ENCODE assay signal across 16 cellular contexts in genomic region chr12:11067514-11067913, GRCh38. TPM values are rescaled to one million over a fixed set of nuclear protein-coding genes. Genes with fewer than 3 reads are reported as not detected.
DNase-seq lines count a peak whose midpoint lies in the region; ATAC-seq and TF ChIP-seq lines count a peak whose summit lies in the region.
"Had no signal": no experiment of that assay in that cellular context is flagged by ENCODE, and none has a peak within 500 bp of the region (broad histone marks: within the 10 kb centered on the region; RNA-seq: fewer than 3 reads in every experiment).

No MANE protein-coding gene starts in this region.

- no peaks in the 10 kb centered on the region for H4K20me1 ChIP-seq in GM23248 (ENCODE audit: insufficient read depth)

- WGBS in GM23248 (ENCODE audit: low coverage in 1 of 2, low lambda C conversion rate in 2 of 2, missing lambda C conversion rate in 2 of 2), 2 experiments = 42 to 46% methylated on average over 2 of the region's 2 CpGs
- 5 to 50% (median 21%) methylated on average over 2 of the region's 2 CpGs for WGBS in psoas muscle, 3 donors

- CTCF ChIA-PET in Panc1 (lab: Charles Lee) = no interaction called here

- no peaks in the 10 kb centered on the region for H3K9me3 ChIP-seq in GM23248 (ENCODE audit: low read depth)
- no peaks in the 10 kb centered on the region for H3K9me3 ChIP-seq in Panc1 (ENCODE audit: control insufficient read depth, insufficient read depth, low read depth, low read length)
- no peaks in the 10 kb centered on the region for H3K9me3 ChIP-seq in psoas muscle
- H3K9me3 ChIP-seq: thoracic aorta had no signal

- no peak overlapping the region for H3K4me2 ChIP-seq in GM23248 (ENCODE audit: unreplicated experiment)
- H3K4me2 ChIP-seq: hepatocyte had no signal

- no peaks in the 10 kb centered on the region for H3K27me3 ChIP-seq in GM23248 (replicated peaks; ENCODE audit: insufficient read depth)
- no peaks in the 10 kb centered on the region for H3K27me3 ChIP-seq in Panc1 (ENCODE audit: control insufficient read depth, insufficient read depth, low read length)
- H3K27me3 ChIP-seq in psoas muscle (ENCODE audit: insufficient read depth in 3 of 3, low read length in 2 of 3) = no peaks in the 10 kb centered on the region
- H3K27me3 ChIP-seq: cardiac muscle cell, hepatocyte had no signal

- ATAC-seq in Panc1 = no peak
- ATAC-seq in psoas muscle = peak in 3 of 4 donors; percentile 31 to 58 (median 51)
- ATAC-seq in HG03460 (IDR thresholded peaks at IDR 0.05; ENCODE audit: unreplicated experiment) = no peak

- BruUV-seq in Panc1 (replicated peaks; lab: Mats Ljungman, UMichigan) = TSS peak; percentile 23

- no peak overlapping the region for H3K27ac ChIP-seq in GM23248
- no peak overlapping the region for H3K27ac ChIP-seq in Panc1 (ENCODE audit: low read length)
- H3K27ac ChIP-seq in psoas muscle = no peak overlapping the region
- H3K27ac ChIP-seq: cardiac muscle cell, hepatocyte, thoracic aorta had no signal

- H3K4me1 ChIP-seq in GM23248 (ENCODE audit: insufficient read depth) (no peaks in the 10 kb centered on the region; the same call in 1 of the 2 replicates), Panc1 (ENCODE audit: control insufficient read depth, insufficient read depth, low read length) (no peaks in the 10 kb centered on the region), psoas muscle (peaks cover 3% of the 10 kb centered on the region)

- intact Hi-C loops in Panc1 (cut with micrococcal nuclease; ENCODE audit: unreplicated experiment) (no loop called here), psoas muscle (cut with DNase I) (loop anchor here in 1 of 2 donors (2.0 kb wide), 1 partner anchor 29 kb away; no protein-coding TSS in a partner anchor)

- H3K79me2 ChIP-seq in GM23248 (ENCODE audit: insufficient read depth) = no peaks in the 10 kb centered on the region

- H2AFZ ChIP-seq in GM23248 = no peak overlapping the region
- H2AFZ ChIP-seq: hepatocyte had no signal

- in situ Hi-C loops in GM23248 (cut with MboI) = no loop called here
- in situ Hi-C loops in Panc1 (cut with HindIII; ENCODE audit: low pct_unique_long_range_greater_than_20kb, low sequenced_read_pairs) = no loop called here

- no peak overlapping the region for H3K4me3 ChIP-seq in GM23248
- H3K4me3 ChIP-seq in Panc1 (ENCODE audit: low read depth in 2 of 2, low read length in 2 of 2) = no peak overlapping the region
- H3K4me3 ChIP-seq in psoas muscle = no peak overlapping the region
- H3K4me3 ChIP-seq: cardiac muscle cell, hepatocyte, thoracic aorta had no signal

- DNase-seq in GM23248 = peak; percentile 23
- DNase-seq in Panc1 (ENCODE audit: low read depth, low spot score) = no peak
- peak; percentile 14 for DNase-seq in fibroblast of peridontal ligament (ENCODE audit: extremely low read depth)
- no peak for DNase-seq in psoas muscle
- no peak for DNase-seq in NCI-H1105 (lab: John Stamatoyannopoulos, UW)
- no peak for DNase-seq in GDM1 (lab: John Stamatoyannopoulos, UW)
- DNase-seq: activated effector memory CD4-positive, alpha-beta T cell treated with anti-CD3 and anti-CD28 coated beads, Interleukin-2, amount 50 U/mL, for 16 hours; NCI-H1092 treated with DMSO at 0.1 percent for 48 hours; nephron progenitor cell; stimulated activated CD4-positive, alpha-beta T cell treated with anti-CD3 and anti-CD28 coated beads, Interleukin-2, amount 100 ng/mL, for 24 hours had no signal

- H3F3A ChIP-seq in GM23248 (ENCODE audit: insufficient read depth) = no peaks in the 10 kb centered on the region

- no peaks in the 10 kb centered on the region for H3K9me2 ChIP-seq in GM23248 (ENCODE audit: insufficient read depth)

- H3K36me3 ChIP-seq in GM23248 (ENCODE audit: low read depth) (no peaks in the 10 kb centered on the region), Panc1 (ENCODE audit: control insufficient read depth, insufficient read depth, low read length) (no peaks in the 10 kb centered on the region), psoas muscle (ENCODE audit: insufficient read depth in 1 of 2, low read depth in 1 of 2) (no peaks in the 10 kb centered on the region)
- H3K36me3 ChIP-seq: cardiac muscle cell, thoracic aorta had no signal

- TF ChIP-seq CTCF in Panc1 (IDR thresholded peaks at IDR 0.05) (no peak), psoas muscle (IDR thresholded peaks at IDR 0.05) (no peak)

- H3K9ac ChIP-seq in GM23248 = no peak overlapping the region

- POLR2A ChIA-PET in Panc1 (lab: Charles Lee) = no interaction called here

RNA-seq across cellular contexts. Expression of gene TAS2R46, which starts 5.4 kb away (rescaled TPM):
- total RNA-seq in GM23248 (2014; rRNA removed; shearing (Covaris generic)) = not detected in 2 replicates
- polyA plus RNA-seq in GM23248 (2016; fragmentation: Nextera tagmentation; extraction: Ambion mirVana) (not detected in 2 replicates), psoas muscle (under 1 TPM in 1 of 3 donors, not detected in 2; 0.04 TPM)
- total RNA-seq in Panc1 (2021; ENCODE audit: unreplicated experiment) (0.46 TPM), psoas muscle (under 1 TPM in 3 of 4 donors, not detected in 1; 0.23 to 0.51 (median 0.24) TPM)
- not detected for polyA plus RNA-seq in Panc1 (2012; ENCODE audit: insufficient read length)
- polyA plus RNA-seq: hepatocyte had no signal

RNA-seq across cellular contexts. Expression of gene TAS2R43, which starts 24.6 kb away (rescaled TPM):
- 0.63 TPM in 1 of 2 replicates, not detected in the other for total RNA-seq in GM23248 (2014; rRNA removed; shearing (Covaris generic))
- polyA plus RNA-seq in GM23248 (2016; fragmentation: Nextera tagmentation; extraction: Ambion mirVana) = not detected in 2 replicates
- total RNA-seq in Panc1 (2021; ENCODE audit: unreplicated experiment) = 0.36 TPM
- not detected for polyA plus RNA-seq in Panc1 (2012; ENCODE audit: insufficient read length)
- total RNA-seq in psoas muscle = under 1 TPM in 1 of 4 donors, not detected in 3; 0.36 TPM
- polyA plus RNA-seq in psoas muscle = under 1 TPM in 1 of 3 donors, not detected in 2; 0.09 TPM
- total RNA-seq: activated CD8-positive, alpha-beta memory T cell treated with anti-CD3 and anti-CD28 coated beads for 36 hours; NCI-H460 had no signal

RNA-seq across cellular contexts. Expression of gene TAS2R31, which starts 36.3 kb away (rescaled TPM):
- 0.97 and 1.4 TPM in 2 replicates for total RNA-seq in GM23248 (2014; rRNA removed; shearing (Covaris generic))
- polyA plus RNA-seq in GM23248 (2016; fragmentation: Nextera tagmentation; extraction: Ambion mirVana) = 0.24 TPM in 1 of 2 replicates, not detected in the other
- total RNA-seq in Panc1 (2021; ENCODE audit: unreplicated experiment) = 1.3 TPM
- polyA plus RNA-seq in Panc1 (2012; ENCODE audit: insufficient read length) = not detected
- total RNA-seq in psoas muscle = under 1 TPM; 0.34 to 0.81 (median 0.47) TPM
- polyA plus RNA-seq in psoas muscle = under 1 TPM; 0.13 to 0.18 (median 0.15) TPM
- polyA plus RNA-seq: hepatocyte had no signal

RNA-seq across cellular contexts. Expression of gene TAS2R19, which starts 45.1 kb away (rescaled TPM):
- total RNA-seq in GM23248 (2014; rRNA removed; shearing (Covaris generic)) = 2.6 and 3.7 TPM in 2 replicates
- polyA plus RNA-seq in GM23248 (2016; fragmentation: Nextera tagmentation; extraction: Ambion mirVana) (not detected in 2 replicates), psoas muscle (under 1 TPM; 0.08 to 0.21 (median 0.18) TPM)
- total RNA-seq in Panc1 (2021; ENCODE audit: unreplicated experiment) (1.1 TPM), psoas muscle (under 1 TPM; 0.34 to 0.86 (median 0.66) TPM)
- not detected for polyA plus RNA-seq in Panc1 (2012; ENCODE audit: insufficient read length)
- polyA plus RNA-seq: cardiac muscle cell had no signal

Comparison
In these comparisons a context has a peak if more than half of its experiments do, and no peak if none do; other contexts are left out.
1. DNase-seq: peak in GM23248 (single experiment) and fibroblast of peridontal ligament (single experiment); none in Panc1 (single experiment), psoas muscle (0 of 2), NCI-H1105 (single experiment) and GDM1 (single experiment).
2. ATAC-seq: peak in psoas muscle (3 of 4); none in Panc1 (single experiment) and HG03460 (single experiment).